1 cellular context compared by ENCODE assay signal in the genomic region with DNA sequence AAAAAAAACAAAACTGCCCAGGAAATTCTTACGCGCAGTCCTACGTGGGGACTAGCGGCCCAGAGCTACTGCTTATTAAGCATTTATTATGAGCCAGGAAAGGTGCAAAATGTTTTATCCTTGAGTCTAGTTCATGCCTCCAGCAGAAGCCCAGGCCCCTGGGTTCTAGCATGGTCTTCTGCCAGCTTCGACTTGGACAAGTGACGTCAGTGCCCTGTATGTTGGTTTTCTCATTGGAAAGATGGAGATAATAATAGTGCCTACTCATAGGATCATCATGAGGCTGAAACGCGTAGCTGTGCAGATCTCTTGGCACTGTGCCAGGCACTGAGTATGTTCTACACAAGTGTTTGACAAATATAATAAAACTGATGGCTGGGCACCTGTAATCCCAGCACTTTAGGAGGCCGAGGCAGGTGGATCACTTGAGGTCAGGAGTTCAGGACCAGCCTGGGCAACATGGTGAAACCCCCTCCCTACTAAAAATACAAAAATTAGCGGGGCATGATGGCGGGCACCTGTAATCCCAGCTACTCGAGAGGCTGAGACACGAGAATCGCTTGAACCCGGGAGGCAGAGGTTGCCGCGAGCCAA.
TF ChIP-seq lines count a peak whose summit lies in the region.

No MANE protein-coding gene starts in this region.

TF ChIP-seq in HEK293, 187 proteins besides CTCF, POLR2A, EP300 and RAD21 (continued from another document and continues in another):
- TF ChIP-seq FEZF1 (tag by site-specific recombination; IDR thresholded peaks at IDR 0.05) (0 out of 2 replicates have a peak, but pooled peaks have one; percentile 46), ZNF350 (tag by site-specific recombination; IDR thresholded peaks at IDR 0.05) (peak; percentile 98), ZNF707 (tag by site-specific recombination; IDR thresholded peaks at IDR 0.05) (no peak), TRIM28 (IDR thresholded peaks at IDR 0.05; ENCODE audit: borderline replicate concordance, low read length) (no peak), ZNF600 (tag by site-specific recombination; IDR thresholded peaks at IDR 0.05) (no peak), HOXC10 (CRISPR knock-in tag; IDR thresholded peaks at IDR 0.05) (no peak), OVOL3 (tag by site-specific recombination; IDR thresholded peaks at IDR 0.05) (no peak), ZNF214 (tag by site-specific recombination; IDR thresholded peaks at IDR 0.05; ENCODE audit: borderline replicate concordance) (no peak), ZNF16 (tag by site-specific recombination; IDR thresholded peaks at IDR 0.05; ENCODE audit: low read depth) (no peak), ZNF548 (tag by site-specific recombination; IDR thresholded peaks at IDR 0.05) (no peak), ZNF571 (tag by site-specific recombination; IDR thresholded peaks at IDR 0.05) (peak; percentile 98), ZNF404 (tag by site-specific recombination; IDR thresholded peaks at IDR 0.05) (no peak), KLF1 (tag by site-specific recombination; IDR thresholded peaks at IDR 0.05) (0 out of 2 replicates have a peak, but pooled peaks have one; percentile 12), ZNF132 (tag by site-specific recombination; IDR thresholded peaks at IDR 0.05; ENCODE audit: borderline replicate concordance) (no peak; the same call in 1 of the 2 replicates), ZNF23 (tag by site-specific recombination; IDR thresholded peaks at IDR 0.05; ENCODE audit: borderline replicate concordance) (no peak), ZNF473 (tag by site-specific recombination; IDR thresholded peaks at IDR 0.05) (peak; percentile 86), ZNF155 (tag by site-specific recombination; IDR thresholded peaks at IDR 0.05) (no peak), MYNN (tag by site-specific recombination; IDR thresholded peaks at IDR 0.05; ENCODE audit: borderline replicate concordance) (no peak), SCRT1 (tag by site-specific recombination; IDR thresholded peaks at IDR 0.05; ENCODE audit: borderline replicate concordance) (peak; percentile 93), ZNF596 (tag by site-specific recombination; IDR thresholded peaks at IDR 0.05) (no peak), ZNF791 (tag by site-specific recombination; IDR thresholded peaks at IDR 0.05) (no peak), ZNF585B (tag by site-specific recombination; IDR thresholded peaks at IDR 0.05) (no peak), KLF8 (tag by site-specific recombination; IDR thresholded peaks at IDR 0.05) (peak; percentile 75), ZNF140 (tag by site-specific recombination; IDR thresholded peaks at IDR 0.05) (no peak), ZNF311 (tag by site-specific recombination; IDR thresholded peaks at IDR 0.05; ENCODE audit: borderline replicate concordance) (peak; percentile 99), ZNF610 (tag by site-specific recombination; IDR thresholded peaks at IDR 0.05; ENCODE audit: borderline replicate concordance) (no peak), PRDM1 (tag by site-specific recombination; IDR thresholded peaks at IDR 0.05) (no peak), ZNF211 (tag by site-specific recombination; IDR thresholded peaks at IDR 0.05; ENCODE audit: low read depth) (no peak), ZNF785 (tag by site-specific recombination; IDR thresholded peaks at IDR 0.05) (no peak), ZNF560 (tag by site-specific recombination; IDR thresholded peaks at IDR 0.05; ENCODE audit: borderline replicate concordance) (no peak), ZNF677 (tag by site-specific recombination; IDR thresholded peaks at IDR 0.05) (peak; percentile 90), ZNF830 (tag by site-specific recombination; IDR thresholded peaks at IDR 0.05; ENCODE audit: low read depth) (peak; percentile 95; the same call in 1 of the 2 replicates), ZSCAN23 (tag by site-specific recombination; IDR thresholded peaks at IDR 0.05) (no peak), ZNF423 (tag by site-specific recombination; IDR thresholded peaks at IDR 0.05) (no peak), YY1 (tag by site-specific recombination; IDR thresholded peaks at IDR 0.05) (no peak), ZNF175 (tag by site-specific recombination; IDR thresholded peaks at IDR 0.05) (no peak), ZNF354C (tag by site-specific recombination; IDR thresholded peaks at IDR 0.05; ENCODE audit: borderline replicate concordance, low read depth) (no peak), ZNF302 (tag by site-specific recombination; IDR thresholded peaks at IDR 0.05; ENCODE audit: low read depth) (no peak), ZNF2 (tag by site-specific recombination; IDR thresholded peaks at IDR 0.05) (no peak), ZNF146 (tag by site-specific recombination; IDR thresholded peaks at IDR 0.05) (no peak), ZEB2 (tag by site-specific recombination; IDR thresholded peaks at IDR 0.05) (peak; percentile 51), ZBTB10 (tag by site-specific recombination; IDR thresholded peaks at IDR 0.05) (peak; percentile 26; the same call in 1 of the 2 replicates), ZBTB1 (tag by site-specific recombination; IDR thresholded peaks at IDR 0.05) (no peak), ZNF529 (tag by site-specific recombination; IDR thresholded peaks at IDR 0.05; ENCODE audit: insufficient replicate concordance) (no peak), ZNF266 (tag by site-specific recombination; IDR thresholded peaks at IDR 0.05; ENCODE audit: low read depth) (no peak), SP2 (tag by site-specific recombination; IDR thresholded peaks at IDR 0.05) (no peak)
- TF ChIP-seq, protein P1, sequence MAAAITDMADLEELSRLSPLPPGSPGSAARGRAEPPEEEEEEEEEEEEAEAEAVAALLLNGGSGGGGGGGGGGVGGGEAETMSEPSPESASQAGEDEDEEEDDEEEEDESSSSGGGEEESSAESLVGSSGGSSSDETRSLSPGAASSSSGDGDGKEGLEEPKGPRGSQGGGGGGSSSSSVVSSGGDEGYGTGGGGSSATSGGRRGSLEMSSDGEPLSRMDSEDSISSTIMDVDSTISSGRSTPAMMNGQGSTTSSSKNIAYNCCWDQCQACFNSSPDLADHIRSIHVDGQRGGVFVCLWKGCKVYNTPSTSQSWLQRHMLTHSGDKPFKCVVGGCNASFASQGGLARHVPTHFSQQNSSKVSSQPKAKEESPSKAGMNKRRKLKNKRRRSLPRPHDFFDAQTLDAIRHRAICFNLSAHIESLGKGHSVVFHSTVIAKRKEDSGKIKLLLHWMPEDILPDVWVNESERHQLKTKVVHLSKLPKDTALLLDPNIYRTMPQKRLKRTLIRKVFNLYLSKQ (tag by site-specific recombination; IDR thresholded peaks at IDR 0.05; ENCODE audit: borderline replicate concordance) = no peak
- TF ChIP-seq, protein P2, sequence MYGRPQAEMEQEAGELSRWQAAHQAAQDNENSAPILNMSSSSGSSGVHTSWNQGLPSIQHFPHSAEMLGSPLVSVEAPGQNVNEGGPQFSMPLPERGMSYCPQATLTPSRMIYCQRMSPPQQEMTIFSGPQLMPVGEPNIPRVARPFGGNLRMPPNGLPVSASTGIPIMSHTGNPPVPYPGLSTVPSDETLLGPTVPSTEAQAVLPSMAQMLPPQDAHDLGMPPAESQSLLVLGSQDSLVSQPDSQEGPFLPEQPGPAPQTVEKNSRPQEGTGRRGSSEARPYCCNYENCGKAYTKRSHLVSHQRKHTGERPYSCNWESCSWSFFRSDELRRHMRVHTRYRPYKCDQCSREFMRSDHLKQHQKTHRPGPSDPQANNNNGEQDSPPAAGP (tag by site-specific recombination; IDR thresholded peaks at IDR 0.05) = no peak
- TF ChIP-seq, protein P3, sequence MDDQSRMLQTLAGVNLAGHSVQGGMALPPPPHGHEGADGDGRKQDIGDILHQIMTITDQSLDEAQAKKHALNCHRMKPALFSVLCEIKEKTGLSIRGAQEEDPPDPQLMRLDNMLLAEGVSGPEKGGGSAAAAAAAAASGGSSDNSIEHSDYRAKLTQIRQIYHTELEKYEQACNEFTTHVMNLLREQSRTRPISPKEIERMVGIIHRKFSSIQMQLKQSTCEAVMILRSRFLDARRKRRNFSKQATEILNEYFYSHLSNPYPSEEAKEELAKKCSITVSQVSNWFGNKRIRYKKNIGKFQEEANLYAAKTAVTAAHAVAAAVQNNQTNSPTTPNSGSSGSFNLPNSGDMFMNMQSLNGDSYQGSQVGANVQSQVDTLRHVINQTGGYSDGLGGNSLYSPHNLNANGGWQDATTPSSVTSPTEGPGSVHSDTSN (CRISPR knock-in tag; IDR thresholded peaks at IDR 0.05) = no peak
- TF ChIP-seq, protein P4, sequence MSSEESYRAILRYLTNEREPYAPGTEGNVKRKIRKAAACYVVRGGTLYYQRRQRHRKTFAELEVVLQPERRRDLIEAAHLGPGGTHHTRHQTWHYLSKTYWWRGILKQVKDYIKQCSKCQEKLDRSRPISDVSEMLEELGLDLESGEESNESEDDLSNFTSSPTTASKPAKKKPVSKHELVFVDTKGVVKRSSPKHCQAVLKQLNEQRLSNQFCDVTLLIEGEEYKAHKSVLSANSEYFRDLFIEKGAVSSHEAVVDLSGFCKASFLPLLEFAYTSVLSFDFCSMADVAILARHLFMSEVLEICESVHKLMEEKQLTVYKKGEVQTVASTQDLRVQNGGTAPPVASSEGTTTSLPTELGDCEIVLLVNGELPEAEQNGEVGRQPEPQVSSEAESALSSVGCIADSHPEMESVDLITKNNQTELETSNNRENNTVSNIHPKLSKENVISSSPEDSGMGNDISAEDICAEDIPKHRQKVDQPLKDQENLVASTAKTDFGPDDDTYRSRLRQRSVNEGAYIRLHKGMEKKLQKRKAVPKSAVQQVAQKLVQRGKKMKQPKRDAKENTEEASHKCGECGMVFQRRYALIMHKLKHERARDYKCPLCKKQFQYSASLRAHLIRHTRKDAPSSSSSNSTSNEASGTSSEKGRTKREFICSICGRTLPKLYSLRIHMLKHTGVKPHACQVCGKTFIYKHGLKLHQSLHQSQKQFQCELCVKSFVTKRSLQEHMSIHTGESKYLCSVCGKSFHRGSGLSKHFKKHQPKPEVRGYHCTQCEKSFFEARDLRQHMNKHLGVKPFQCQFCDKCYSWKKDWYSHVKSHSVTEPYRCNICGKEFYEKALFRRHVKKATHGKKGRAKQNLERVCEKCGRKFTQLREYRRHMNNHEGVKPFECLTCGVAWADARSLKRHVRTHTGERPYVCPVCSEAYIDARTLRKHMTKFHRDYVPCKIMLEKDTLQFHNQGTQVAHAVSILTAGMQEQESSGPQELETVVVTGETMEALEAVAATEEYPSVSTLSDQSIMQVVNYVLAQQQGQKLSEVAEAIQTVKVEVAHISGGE (tag by site-specific recombination; conservative IDR thresholded peaks at IDR 0.05; ENCODE audit: low read depth) = no peak
- TF ChIP-seq, protein P5, sequence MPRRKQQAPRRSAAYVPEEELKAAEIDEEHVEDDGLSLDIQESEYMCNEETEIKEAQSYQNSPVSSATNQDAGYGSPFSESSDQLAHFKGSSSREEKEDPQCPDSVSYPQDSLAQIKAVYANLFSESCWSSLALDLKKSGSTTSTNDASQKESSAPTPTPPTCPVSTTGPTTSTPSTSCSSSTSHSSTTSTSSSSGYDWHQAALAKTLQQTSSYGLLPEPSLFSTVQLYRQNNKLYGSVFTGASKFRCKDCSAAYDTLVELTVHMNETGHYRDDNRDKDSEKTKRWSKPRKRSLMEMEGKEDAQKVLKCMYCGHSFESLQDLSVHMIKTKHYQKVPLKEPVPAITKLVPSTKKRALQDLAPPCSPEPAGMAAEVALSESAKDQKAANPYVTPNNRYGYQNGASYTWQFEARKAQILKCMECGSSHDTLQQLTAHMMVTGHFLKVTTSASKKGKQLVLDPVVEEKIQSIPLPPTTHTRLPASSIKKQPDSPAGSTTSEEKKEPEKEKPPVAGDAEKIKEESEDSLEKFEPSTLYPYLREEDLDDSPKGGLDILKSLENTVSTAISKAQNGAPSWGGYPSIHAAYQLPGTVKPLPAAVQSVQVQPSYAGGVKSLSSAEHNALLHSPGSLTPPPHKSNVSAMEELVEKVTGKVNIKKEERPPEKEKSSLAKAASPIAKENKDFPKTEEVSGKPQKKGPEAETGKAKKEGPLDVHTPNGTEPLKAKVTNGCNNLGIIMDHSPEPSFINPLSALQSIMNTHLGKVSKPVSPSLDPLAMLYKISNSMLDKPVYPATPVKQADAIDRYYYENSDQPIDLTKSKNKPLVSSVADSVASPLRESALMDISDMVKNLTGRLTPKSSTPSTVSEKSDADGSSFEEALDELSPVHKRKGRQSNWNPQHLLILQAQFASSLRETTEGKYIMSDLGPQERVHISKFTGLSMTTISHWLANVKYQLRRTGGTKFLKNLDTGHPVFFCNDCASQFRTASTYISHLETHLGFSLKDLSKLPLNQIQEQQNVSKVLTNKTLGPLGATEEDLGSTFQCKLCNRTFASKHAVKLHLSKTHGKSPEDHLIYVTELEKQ (tag by site-specific recombination; IDR thresholded peaks at IDR 0.05; ENCODE audit: borderline replicate concordance) = peak; percentile 34; the same call in 1 of the 2 replicates
- TF ChIP-seq, protein P6, sequence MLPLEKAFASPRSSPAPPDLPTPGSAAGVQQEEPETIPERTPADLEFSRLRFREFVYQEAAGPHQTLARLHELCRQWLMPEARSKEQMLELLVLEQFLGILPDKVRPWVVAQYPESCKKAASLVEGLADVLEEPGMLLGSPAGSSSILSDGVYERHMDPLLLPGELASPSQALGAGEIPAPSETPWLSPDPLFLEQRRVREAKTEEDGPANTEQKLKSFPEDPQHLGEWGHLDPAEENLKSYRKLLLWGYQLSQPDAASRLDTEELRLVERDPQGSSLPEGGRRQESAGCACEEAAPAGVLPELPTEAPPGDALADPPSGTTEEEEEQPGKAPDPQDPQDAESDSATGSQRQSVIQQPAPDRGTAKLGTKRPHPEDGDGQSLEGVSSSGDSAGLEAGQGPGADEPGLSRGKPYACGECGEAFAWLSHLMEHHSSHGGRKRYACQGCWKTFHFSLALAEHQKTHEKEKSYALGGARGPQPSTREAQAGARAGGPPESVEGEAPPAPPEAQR (tag by site-specific recombination; IDR thresholded peaks at IDR 0.05) = peak; percentile 91; the same call in 1 of the 2 replicates
